Comparison of ENCODE assay signal across 19 cellular contexts in genomic region chr1:181073638-181074037, GRCh38. TPM values are rescaled to one million over a fixed set of nuclear protein-coding genes. Genes with fewer than 3 reads are reported as not detected.
A peak's percentile ranks its signal among the peaks of the same experiment; 100 is the strongest.
DNase-seq lines count a peak whose midpoint lies in the region; ATAC-seq, FAIRE-seq and TF ChIP-seq lines count a peak whose summit lies in the region.
"Had no signal": no experiment of that assay in that cellular context is flagged by ENCODE, and none has a peak within 500 bp of the region (broad histone marks: within the 10 kb centered on the region; RNA-seq: fewer than 3 reads in every experiment).

No MANE protein-coding gene starts in this region.

- H3K4me2 ChIP-seq in A549, result peak overlapping the region; percentile 52

- TF ChIP-seq POLR2A in A549 (IDR thresholded peaks at IDR 0.05; ENCODE audit: low read length), result no peak

- H3K27me3 Mint-ChIP-seq in HFFc6 (ENCODE audit: insufficient read depth), result peaks cover 3% of the 10 kb centered on the region
- peaks cover 18% of the 10 kb centered on the region for H3K27me3 Mint-ChIP-seq in activated T-helper 17 cell treated with anti-CD3 and anti-CD28 coated beads, Interleukin-2, amount 50 U/mL, for 72 hours

- TF ChIP-seq RAD21 in A549 (conservative IDR thresholded peaks at IDR 0.05 in 1 of 2, IDR thresholded peaks at IDR 0.05 in 1 of 2), result peak; percentile 1 to 17; a peak in 2 of 5 replicates

- no peaks in the 10 kb centered on the region for H3K9me3 ChIP-seq in A549
- H3K9me3 ChIP-seq: left ventricle myocardium inferior, transverse colon had no signal

- peak overlapping the region; percentile 65 for H3K4me3 Mint-ChIP-seq in HFFc6
- no peak overlapping the region for H3K4me3 Mint-ChIP-seq in activated T-helper 17 cell treated with anti-CD3 and anti-CD28 coated beads, Interleukin-2, amount 50 U/mL, for 72 hours
- H3K4me3 Mint-ChIP-seq: neural crest cell had no signal

- H3K9me3 Mint-ChIP-seq in HFFc6, result no peaks in the 10 kb centered on the region
- H3K9me3 Mint-ChIP-seq in activated T-helper 17 cell treated with anti-CD3 and anti-CD28 coated beads, Interleukin-2, amount 50 U/mL, for 72 hours, result no peaks in the 10 kb centered on the region

- POLR2A ChIA-PET in A549 (lab: Yijun Ruan, JAX), result interaction anchor here (1.8 kb wide), 1 partner anchor 16 kb away, joined by 5 read pairs; no protein-coding TSS in a partner anchor

- H3K4me1 ChIP-seq in A549 (peaks cover 55% of the 10 kb centered on the region), foreskin keratinocyte (peaks cover 22% of the 10 kb centered on the region)
- H3K4me1 ChIP-seq: transverse colon had no signal

- WGBS in A549 (ENCODE audit: missing lambda C conversion rate), result 30% methylated on average over 10 of the region's 10 CpGs

- peaks cover 65% of the 10 kb centered on the region for H3K4me1 Mint-ChIP-seq in HFFc6 (ENCODE audit: low read depth)
- no peaks in the 10 kb centered on the region for H3K4me1 Mint-ChIP-seq in activated T-helper 17 cell treated with anti-CD3 and anti-CD28 coated beads, Interleukin-2, amount 50 U/mL, for 72 hours

- DNase-seq in A549 (ENCODE audit: low read depth in 1 of 2, low spot score in 1 of 2) (peak; percentile 69 to 88), HFFc6 (peak; percentile 99), T1000 (lab: John Stamatoyannopoulos, UW) (peak; percentile 34), foreskin keratinocyte (peak; percentile 90 to 94), NAMALWA (ENCODE audit: low spot score) (no peak), amygdala (lab: John Stamatoyannopoulos, UW) (no peak)
- DNase-seq: ACHN; DND-41; GOT3; head of caudate nucleus; left ventricle myocardium inferior; MM.1S; stimulated activated CD4-positive, alpha-beta T cell treated with anti-CD3 and anti-CD28 coated beads, Interleukin-12 subunit alpha, Interleukin-12 subunit beta, amount 100 ng/mL, for 4 hours; transverse colon had no signal

- TF ChIP-seq CTCF in A549 (IDR thresholded peaks at IDR 0.05) (no peak), HFFc6 (IDR thresholded peaks at IDR 0.05) (no peak), foreskin keratinocyte (conservative IDR thresholded peaks at IDR 0.05) (no peak)

- peak; percentile 68 to 78 for ATAC-seq in A549
- peak; percentile 65 for ATAC-seq in foreskin keratinocyte
- ATAC-seq in activated T-helper 17 cell treated with anti-CD3 and anti-CD28 coated beads, Interleukin-2, amount 50 U/mL, for 72 hours (replicated peaks), result no peak
- ATAC-seq in GM21367 (IDR thresholded peaks at IDR 0.05; ENCODE audit: unreplicated experiment), result no peak
- ATAC-seq: activated naive CD4-positive, alpha-beta T cell treated with anti-CD3 and anti-CD28 coated beads, Interleukin-2, amount 50 U/mL, for 72 hours had no signal

- no peak for FAIRE-seq in A549 (lab: Jason Lieb, UNC)
- FAIRE-seq: TTC549 had no signal

- peak overlapping the region; percentile 64 to 87; a peak in 5 of 6 replicates for H3K27ac ChIP-seq in A549
- no peak overlapping the region for H3K27ac ChIP-seq in foreskin keratinocyte
- H3K27ac ChIP-seq: left ventricle myocardium inferior, transverse colon had no signal

- H3K27me3 ChIP-seq in foreskin keratinocyte, result no peaks in the 10 kb centered on the region

- peak; percentile 64 to 83; a peak in 2 of 5 replicates for TF ChIP-seq EP300 in A549 (IDR thresholded peaks at IDR 0.05)

- CTCF ChIA-PET in A549 (lab: Yijun Ruan, JAX), result interaction anchor here (1.7 to 1.9 kb wide), 2 partner anchors 35 to 69 kb away, joined by 7 to 11 read pairs; no protein-coding TSS in a partner anchor

- H3K36me3 Mint-ChIP-seq in HFFc6 (ENCODE audit: low read depth), result peaks cover 12% of the 10 kb centered on the region
- H3K36me3 Mint-ChIP-seq in activated T-helper 17 cell treated with anti-CD3 and anti-CD28 coated beads, Interleukin-2, amount 50 U/mL, for 72 hours (ENCODE audit: low read depth), result no peaks in the 10 kb centered on the region

- no peak overlapping the region for H3K4me3 ChIP-seq in A549
- H3K4me3 ChIP-seq: left ventricle myocardium inferior, transverse colon had no signal

- peak overlapping the region; percentile 86 for H3K27ac Mint-ChIP-seq in HFFc6
- no peak overlapping the region for H3K27ac Mint-ChIP-seq in activated T-helper 17 cell treated with anti-CD3 and anti-CD28 coated beads, Interleukin-2, amount 50 U/mL, for 72 hours
- H3K27ac Mint-ChIP-seq: activated naive CD4-positive, alpha-beta T cell treated with anti-CD3 and anti-CD28 coated beads, Interleukin-2, amount 50 U/mL, for 72 hours had no signal

TF ChIP-seq in A549, 52 proteins besides CTCF, POLR2A, EP300 and RAD21 (continues in another document):
- TF ChIP-seq, protein P1, sequence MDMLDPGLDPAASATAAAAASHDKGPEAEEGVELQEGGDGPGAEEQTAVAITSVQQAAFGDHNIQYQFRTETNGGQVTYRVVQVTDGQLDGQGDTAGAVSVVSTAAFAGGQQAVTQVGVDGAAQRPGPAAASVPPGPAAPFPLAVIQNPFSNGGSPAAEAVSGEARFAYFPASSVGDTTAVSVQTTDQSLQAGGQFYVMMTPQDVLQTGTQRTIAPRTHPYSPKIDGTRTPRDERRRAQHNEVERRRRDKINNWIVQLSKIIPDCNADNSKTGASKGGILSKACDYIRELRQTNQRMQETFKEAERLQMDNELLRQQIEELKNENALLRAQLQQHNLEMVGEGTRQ (IDR thresholded peaks at IDR 0.05), result peak; percentile 81
- TF ChIP-seq MYC (IDR thresholded peaks at IDR 0.05; ENCODE audit: borderline replicate concordance, low read length) (no peak), BCL3 (IDR thresholded peaks at IDR 0.05) (peak; percentile 39; the same call in 1 of the 3 replicates), HOXB13 (CRISPR knock-in tag; IDR thresholded peaks at IDR 0.05; ENCODE audit: low read depth) (no peak; the same call in 1 of the 2 replicates), FOSL2 (IDR thresholded peaks at IDR 0.05) (peak; percentile 19; the same call in 1 of the 2 replicates), FOSL2 (CRISPR knock-in tag; IDR thresholded peaks at IDR 0.05) (peak; percentile 87), ATOH8 (CRISPR knock-in tag; IDR thresholded peaks at IDR 0.05; ENCODE audit: low read depth) (no peak), GATA3 (IDR thresholded peaks at IDR 0.05; ENCODE audit: borderline replicate concordance) (peak; percentile 92), JUNB (IDR thresholded peaks at IDR 0.05) (peak; percentile 50), NPAS2 (CRISPR knock-in tag; IDR thresholded peaks at IDR 0.05; ENCODE audit: borderline replicate concordance) (no peak), JUN (IDR thresholded peaks at IDR 0.05) (peak in 1 of 2 experiments; percentile 64; a peak in 2 of 5 replicates)

RNA-seq across cellular contexts. Expression of gene IER5, which starts 14.9 kb away (rescaled TPM):
- 21.2 and 26.8 TPM in 2 replicates for polyA plus RNA-seq in A549 (2011; rRNA removed)
- 26.3 and 34.1 TPM in 2 replicates for polyA plus RNA-seq in A549 (2012; cell fraction: cytosol; rRNA removed)
- 60.6 and 73.2 TPM in 2 replicates for polyA plus RNA-seq in A549 (2012; cell fraction: nucleus; rRNA removed)
- polyA plus RNA-seq in A549 (2017; fragmentation: RNase III; extraction: RNeasy Plus Mini Kit Qiagen cat#74134 plus additional on column Dnase treatment), result 40.2 to 43.4 TPM (median 40.5 TPM) in 3 replicates
- 20.8 and 29.5 TPM in 2 replicates for polyA minus RNA-seq in A549 (2011; rRNA and poly(A)+ RNA removed)
- 10 to 100 TPM; 35.7 to 49.1 (median 43.4) TPM for total RNA-seq in HFFc6 (2021; fragmentation: NEBNext Ultra II Directional; extraction: Animal tissue kit (Norgen Biotek cat#: 25700))
- total RNA-seq in foreskin keratinocyte, result 39.4 and 46.5 TPM in 2 replicates
- polyA plus RNA-seq in foreskin keratinocyte, result 36.5 and 39.7 TPM in 2 replicates
- 10 to 100 TPM; 40.9 to 60.4 TPM for total RNA-seq in activated T-helper 17 cell treated with anti-CD3 and anti-CD28 coated beads, Interleukin-2, amount 50 U/mL, for 72 hours

RNA-seq across cellular contexts. Expression of gene MR1, which starts 39.9 kb away (rescaled TPM):
- polyA plus RNA-seq in A549 (2011; rRNA removed) (17.2 and 20.8 TPM in 2 replicates), A549 (2017; fragmentation: RNase III; extraction: RNeasy Plus Mini Kit Qiagen cat#74134 plus additional on column Dnase treatment) (8.3 to 10.7 TPM (median 9.1 TPM) in 3 replicates), foreskin keratinocyte (9.5 and 9.7 TPM in 2 replicates)
- 2.8 and 3.7 TPM in 2 replicates for polyA plus RNA-seq in A549 (2012; cell fraction: cytosol; rRNA removed)
- polyA plus RNA-seq in A549 (2012; cell fraction: nucleus; rRNA removed), result 2.5 and 2.8 TPM in 2 replicates
- polyA minus RNA-seq in A549 (2011; rRNA and poly(A)+ RNA removed), result 17.2 and 21.9 TPM in 2 replicates
- total RNA-seq in HFFc6 (2021; fragmentation: NEBNext Ultra II Directional; extraction: Animal tissue kit (Norgen Biotek cat#: 25700)), result 10 to 100 TPM; 27.2 to 39.2 (median 32.2) TPM
- total RNA-seq in foreskin keratinocyte, result 14.9 and 18.9 TPM in 2 replicates
- 10 to 100 TPM; 21.9 to 26.1 TPM for total RNA-seq in activated T-helper 17 cell treated with anti-CD3 and anti-CD28 coated beads, Interleukin-2, amount 50 U/mL, for 72 hours

RNA-seq across cellular contexts. Expression of gene STX6, which starts 51.0 kb away (rescaled TPM):
- polyA plus RNA-seq in A549 (2011; rRNA removed), result 17.7 and 19.2 TPM in 2 replicates
- 7.5 and 9.0 TPM in 2 replicates for polyA plus RNA-seq in A549 (2012; cell fraction: cytosol; rRNA removed)
- 6.0 and 8.0 TPM in 2 replicates for polyA plus RNA-seq in A549 (2012; cell fraction: nucleus; rRNA removed)
- polyA plus RNA-seq in A549 (2017; fragmentation: RNase III; extraction: RNeasy Plus Mini Kit Qiagen cat#74134 plus additional on column Dnase treatment), result 18.2 to 21.5 TPM (median 20.6 TPM) in 3 replicates
- polyA minus RNA-seq in A549 (2011; rRNA and poly(A)+ RNA removed), result 21.6 and 23.4 TPM in 2 replicates
- total RNA-seq in HFFc6 (2021; fragmentation: NEBNext Ultra II Directional; extraction: Animal tissue kit (Norgen Biotek cat#: 25700)), result 10 to 100 TPM; 24.2 to 28.5 (median 25.3) TPM
- 31.6 and 34.8 TPM in 2 replicates for total RNA-seq in foreskin keratinocyte
- 12.9 and 16.3 TPM in 2 replicates for polyA plus RNA-seq in foreskin keratinocyte
- total RNA-seq in activated T-helper 17 cell treated with anti-CD3 and anti-CD28 coated beads, Interleukin-2, amount 50 U/mL, for 72 hours, result 10 to 100 TPM; 17.5 to 26.4 TPM

Comparison
In these comparisons a context has a peak if more than half of its experiments do, and no peak if none do; other contexts are left out.
1. ATAC-seq: peak in A549 (2 of 2) and foreskin keratinocyte (single experiment); none in activated T-helper 17 cell treated with anti-CD3 and anti-CD28 coated beads, Interleukin-2, amount 50 U/mL, for 72 hours (single experiment) and GM21367 (single experiment).
2. DNase-seq: peak in A549 (2 of 2), HFFc6 (single experiment), T1000 (single experiment) and foreskin keratinocyte (2 of 2); none in NAMALWA (single experiment) and amygdala (0 of 56).